Comparison of ENCODE assay signal across 27 cellular contexts in genomic region chr6:30513451-30513850, GRCh38.
"Had no signal": no experiment of that assay in that cellular context is flagged by ENCODE, and none has a peak within 500 bp of the region (broad histone marks: within the 10 kb centered on the region; RNA-seq: fewer than 3 reads in every experiment).

No MANE protein-coding gene starts in this region.

- H3K36me3 Mint-ChIP-seq: memory B cell; natural killer cell treated with Interleukin-12 subunit alpha and Interleukin-12 subunit beta and Interleukin-15 and Interleukin-18, amount 100 ng/mL, for 72 hours had no signal

- FAIRE-seq: endothelial cell of umbilical vein, keratinocyte, small intestine had no signal

- H3K9ac ChIP-seq: parathyroid adenoma had no signal

- H3K27ac ChIP-seq: colonic mucosa, esophagus squamous epithelium, parathyroid adenoma, right lobe of liver, suprapubic skin, transverse colon, upper lobe of right lung, uterus had no signal

- H3K9me3 Mint-ChIP-seq: memory B cell; natural killer cell treated with Interleukin-12 subunit alpha and Interleukin-12 subunit beta and Interleukin-15 and Interleukin-18, amount 100 ng/mL, for 72 hours had no signal

- DNase-seq: colonic mucosa; effector CD8-positive, alpha-beta T cell; esophagus squamous epithelium; foreskin melanocyte; glutamatergic neuron; heart right ventricle; hypothalamus; right lobe of liver; small intestine; stimulated activated CD4-positive, alpha-beta T cell treated with anti-CD3 and anti-CD28 coated beads, Interleukin-15, amount 100 ng/mL, for 24 hours; stimulated activated CD4-positive, alpha-beta T cell treated with anti-CD3 and anti-CD28 coated beads, Interleukin-2, amount 100 ng/mL, for 48 hours; stimulated activated naive CD4-positive, alpha-beta T cell; stimulated activated naive CD8-positive, alpha-beta T cell treated with anti-CD3 and anti-CD28 coated beads, Interleukin-15, amount 100 ng/mL, for 72 hours; transverse colon; upper lobe of right lung; uterus had no signal

- H3K27ac Mint-ChIP-seq: memory B cell; progenitor cell of endocrine pancreas; stimulated activated naive CD8-positive, alpha-beta T cell treated with anti-CD3 and anti-CD28 coated beads, Interleukin-15, amount 100 ng/mL, for 72 hours had no signal

- H3K9me3 ChIP-seq: colonic mucosa, esophagus squamous epithelium, right lobe of liver, suprapubic skin, transverse colon, upper lobe of right lung, uterus had no signal

- H3K4me3 ChIP-seq: colonic mucosa, esophagus squamous epithelium, heart right ventricle, lung, right lobe of liver, suprapubic skin, transverse colon, upper lobe of right lung, uterus had no signal

- H3K79me2 ChIP-seq: parathyroid adenoma had no signal

- H3K27me3 ChIP-seq: colonic mucosa, esophagus squamous epithelium, heart right ventricle, right lobe of liver, suprapubic skin, transverse colon, upper lobe of right lung, uterus had no signal

- H3K27me3 Mint-ChIP-seq: dendritic cell treated with granulocyte-macrophage colony-stimulating factor and Interleukin-4, amounts not matched to agents 40 ng/mL and 50 ng/mL, for 4 days; memory B cell; natural killer cell treated with Interleukin-12 subunit alpha and Interleukin-12 subunit beta and Interleukin-15 and Interleukin-18, amount 100 ng/mL, for 72 hours; stimulated activated naive CD8-positive, alpha-beta T cell treated with anti-CD3 and anti-CD28 coated beads, Interleukin-15, amount 100 ng/mL, for 72 hours had no signal

- H3K4me3 Mint-ChIP-seq: dendritic cell treated with granulocyte-macrophage colony-stimulating factor and Interleukin-4, amounts not matched to agents 40 ng/mL and 50 ng/mL, for 4 days; natural killer cell treated with Interleukin-12 subunit alpha and Interleukin-12 subunit beta and Interleukin-15 and Interleukin-18, amount 100 ng/mL, for 72 hours; neural crest cell; stimulated activated naive CD8-positive, alpha-beta T cell treated with anti-CD3 and anti-CD28 coated beads, Interleukin-15, amount 100 ng/mL, for 72 hours had no signal

- ATAC-seq: heart right ventricle; left lobe of liver; natural killer cell treated with Interleukin-12 subunit alpha and Interleukin-12 subunit beta and Interleukin-15 and Interleukin-18, amount 100 ng/mL, for 72 hours; right lobe of liver; stimulated activated naive CD8-positive, alpha-beta T cell treated with anti-CD3 and anti-CD28 coated beads, Interleukin-15, amount 100 ng/mL, for 72 hours; upper lobe of right lung had no signal

- H3K36me3 ChIP-seq: colonic mucosa, esophagus squamous epithelium, heart right ventricle, right lobe of liver, suprapubic skin, transverse colon, upper lobe of right lung, uterus had no signal

- H2AFZ ChIP-seq: parathyroid adenoma had no signal

- H3K4me1 ChIP-seq: colonic mucosa, parathyroid adenoma, uterus had no signal
